ENCODE assay signal across 12 cellular contexts in genomic region chr11:119377112-119377901, GRCh38. TPM values are rescaled to one million over a fixed set of nuclear protein-coding genes. Genes with fewer than 3 reads are reported as not detected.
DNase-seq lines count a peak whose midpoint lies in the region; ATAC-seq and TF ChIP-seq lines count a peak whose summit lies in the region.
"Had no signal": no experiment of that assay in that cellular context is flagged by ENCODE, and none has a peak within 500 bp of the region (broad histone marks: within the 10 kb centered on the region; RNA-seq: fewer than 3 reads in every experiment).

No MANE protein-coding gene starts in this region.

- H3K27ac ChIP-seq in esophagus muscularis mucosa (replicated peaks in 1 of 4), result peak overlapping the region; percentile 83 to 93 (median 88)
- H3K27ac ChIP-seq in psoas muscle, result peak overlapping the region; percentile 97
- peak overlapping the region in 1 of 2 donors; percentile 18 for H3K27ac ChIP-seq in coronary artery

- no peak for ATAC-seq in psoas muscle
- ATAC-seq: WTC11 had no signal

- no peaks in the 10 kb centered on the region for H3K9me3 ChIP-seq in esophagus muscularis mucosa
- no peaks in the 10 kb centered on the region for H3K9me3 ChIP-seq in psoas muscle

- H3K4me1 ChIP-seq in esophagus muscularis mucosa, result peaks cover 58 to 75% (median 69%) of the 10 kb centered on the region in 4 donors
- peaks cover 75% of the 10 kb centered on the region for H3K4me1 ChIP-seq in psoas muscle

- H3K27me3 ChIP-seq in H7 (ENCODE audit: control insufficient read depth, insufficient read depth, low read length), result peaks cover 20% of the 10 kb centered on the region
- H3K27me3 ChIP-seq in esophagus muscularis mucosa, result no peaks in the 10 kb centered on the region
- H3K27me3 ChIP-seq in psoas muscle (ENCODE audit: insufficient read depth in 3 of 3, low read length in 2 of 3), result no peaks in the 10 kb centered on the region

- TF ChIP-seq EP300 in esophagus muscularis mucosa (IDR thresholded peaks at IDR 0.05), result no peak

- peak; percentile 32 for DNase-seq in H7
- peak; percentile 48 for DNase-seq in NCI-H526 treated with DMSO at 0.1 percent for 48 hours (lab: John Stamatoyannopoulos, UW)
- no peak for DNase-seq in esophagus muscularis mucosa (ENCODE audit: extremely low spot score)
- peak in 1 of 2 donors; percentile 60 for DNase-seq in psoas muscle
- no peak for DNase-seq in activated CD4-positive, CD25-positive, alpha-beta regulatory T cell (lab: John Stamatoyannopoulos, UW)
- no peak for DNase-seq in A172 (ENCODE audit: low spot score)
- no peak for DNase-seq in effector CD8-positive, alpha-beta T cell (lab: John Stamatoyannopoulos, UW)
- no peak for DNase-seq in coronary artery (ENCODE audit: low spot score)
- DNase-seq: KG1 had no signal

- H3K4me3 ChIP-seq in H7 (ENCODE audit: insufficient read depth, low read depth, low read length), result no peak overlapping the region
- no peak overlapping the region for H3K4me3 ChIP-seq in esophagus muscularis mucosa
- H3K4me3 ChIP-seq in psoas muscle, result peak overlapping the region; percentile 84
- H3K4me3 ChIP-seq in coronary artery, result no peak overlapping the region

- 61% methylated on average over 10 of the region's 12 CpGs for WGBS in esophagus muscularis mucosa
- WGBS in psoas muscle, 3 donors, result 22 to 34% (median 27%) methylated on average over 12 of the region's 12 CpGs

- intact Hi-C loops in esophagus muscularis mucosa (cut with DNase I) (no loop called here), psoas muscle (cut with DNase I) (no loop called here)

- TF ChIP-seq CTCF in esophagus muscularis mucosa (IDR thresholded peaks at IDR 0.05), result no peak
- TF ChIP-seq CTCF in psoas muscle (IDR thresholded peaks at IDR 0.05), result no peak
- no peak for TF ChIP-seq CTCF in coronary artery (IDR thresholded peaks at IDR 0.05)

- H3K36me3 ChIP-seq in H7 (replicated peaks; ENCODE audit: control insufficient read depth, insufficient read depth, low read length), result no peaks in the 10 kb centered on the region
- H3K36me3 ChIP-seq in esophagus muscularis mucosa, result peaks cover 0 to 2% (median 0%) of the 10 kb centered on the region in 4 donors
- no peaks in the 10 kb centered on the region for H3K36me3 ChIP-seq in psoas muscle (ENCODE audit: insufficient read depth in 1 of 2, low read depth in 1 of 2)

- peak; percentile 11 for TF ChIP-seq POLR2A in esophagus muscularis mucosa (IDR thresholded peaks at IDR 0.05; ENCODE audit: low read depth)

RNA-seq across cellular contexts. Expression of gene USP2, which starts 4.2 kb away (rescaled TPM):
- 2.7 and 2.8 TPM in 2 replicates for total RNA-seq in H7 (2014; rRNA removed; shearing (Covaris generic))
- total RNA-seq in esophagus muscularis mucosa (1 to 10 TPM; 4.6 to 9.9 (median 6.1) TPM), psoas muscle (100 to 1,000 TPM in 3 of 4 donors, 10 to 100 TPM in 1; 75.8 to 210 (median 156) TPM)
- 10 to 100 TPM; 49.0 to 76.4 (median 57.4) TPM for polyA plus RNA-seq in psoas muscle
- total RNA-seq in A172 (2014; rRNA removed; shearing (Covaris generic)), result 0.17 TPM in 1 of 2 replicates, not detected in the other

RNA-seq across cellular contexts. Expression of gene MFRP, which starts 30.8 kb away (rescaled TPM):
- not detected in 2 replicates for total RNA-seq in H7 (2014; rRNA removed; shearing (Covaris generic))
- total RNA-seq in esophagus muscularis mucosa, result under 1 TPM in 1 of 4 donors, not detected in 3; 0.11 TPM
- total RNA-seq in psoas muscle, result not detected
- polyA plus RNA-seq in psoas muscle, result under 1 TPM in 2 of 3 donors, not detected in 1; 0.01 to 0.05 TPM
- not detected in 2 replicates for total RNA-seq in A172 (2014; rRNA removed; shearing (Covaris generic))
- total RNA-seq: NCI-H460, neural crest cell, WTC11 had no signal

RNA-seq across cellular contexts. Expression of gene C1QTNF5, which starts 36.6 kb away (rescaled TPM):
- 2.1 TPM in 2 replicates for total RNA-seq in H7 (2014; rRNA removed; shearing (Covaris generic))
- total RNA-seq in esophagus muscularis mucosa (10 to 100 TPM; 23.7 to 74.3 (median 51.6) TPM), psoas muscle (10 to 100 TPM in 1 of 4 donors, 1 to 10 TPM in 3; 5.3 to 11.6 (median 8.8) TPM)
- 10 to 100 TPM in 1 of 3 donors, 1 to 10 TPM in 2; 3.2 to 12.0 (median 4.7) TPM for polyA plus RNA-seq in psoas muscle
- not detected in 2 replicates for total RNA-seq in A172 (2014; rRNA removed; shearing (Covaris generic))
- total RNA-seq: NCI-H460 had no signal

RNA-seq across cellular contexts. Expression of gene RNF26, which starts 43.0 kb away (rescaled TPM):
- 26.4 and 28.9 TPM in 2 replicates for total RNA-seq in H7 (2014; rRNA removed; shearing (Covaris generic))
- total RNA-seq in esophagus muscularis mucosa (10 to 100 TPM; 14.2 to 33.2 (median 20.9) TPM), psoas muscle (1 to 10 TPM; 6.1 to 8.8 (median 7.5) TPM)
- polyA plus RNA-seq in psoas muscle, result 1 to 10 TPM; 5.8 to 8.9 (median 7.1) TPM
- 3.9 and 5.0 TPM in 2 replicates for total RNA-seq in A172 (2014; rRNA removed; shearing (Covaris generic))

RNA-seq across cellular contexts. Expression of gene THY1, which starts 45.7 kb away (rescaled TPM):
- total RNA-seq in H7 (2014; rRNA removed; shearing (Covaris generic)), result 305 and 319 TPM in 2 replicates
- total RNA-seq in esophagus muscularis mucosa, result 10 to 100 TPM; 13.3 to 70.1 (median 25.4) TPM
- 1 to 10 TPM in 3 of 4 donors, under 1 TPM in 1; 0.42 to 2.1 (median 1.4) TPM for total RNA-seq in psoas muscle
- polyA plus RNA-seq in psoas muscle, result 1 to 10 TPM in 1 of 3 donors, under 1 TPM in 2; 0.93 to 6.4 (median 1.00) TPM
- total RNA-seq in A172 (2014; rRNA removed; shearing (Covaris generic)), result 276 and 329 TPM in 2 replicates
- total RNA-seq: NCI-H460 had no signal

Comparison
In these comparisons a context has a peak if more than half of its experiments do, and no peak if none do; other contexts are left out.
1. DNase-seq: peak in H7 (single experiment) and NCI-H526 treated with DMSO at 0.1 percent for 48 hours (single experiment); none in esophagus muscularis mucosa (single experiment), activated CD4-positive, CD25-positive, alpha-beta regulatory T cell (0 of 4), A172 (single experiment), effector CD8-positive, alpha-beta T cell (single experiment) and coronary artery (single experiment).
2. RNA of gene USP2, which starts 4.2 kb away (total RNA-seq): 75.8 to 210 TPM in psoas muscle; 4.6 to 9.9 TPM in esophagus muscularis mucosa, 2.7 to 2.8 TPM in H7 and 0.17 TPM in A172; every median in the first group is over 4 times any median in the second.